ENCODE assay signal across 8 cellular contexts in genomic region chr3:50515565-50516047, GRCh38. TPM values are rescaled to one million over a fixed set of nuclear protein-coding genes. Genes with fewer than 3 reads are reported as not detected.
DNase-seq lines count a peak whose midpoint lies in the region; ATAC-seq and TF ChIP-seq lines count a peak whose summit lies in the region.

No MANE protein-coding gene starts in this region.

- WGBS in thyroid gland, 2 donors = 3 to 9% methylated on average over 6 to 12 of the region's 13 CpGs
- 33 to 47% methylated on average over 13 of the region's 13 CpGs for WGBS in testis, 2 donors

- H3K4me1 ChIP-seq in ascending aorta (peaks cover 0 to 8% of the 10 kb centered on the region in 2 donors), thyroid gland (peaks cover 18 to 29% of the 10 kb centered on the region in 2 donors), testis (peaks cover 19% of the 10 kb centered on the region)

- H3K4me3 ChIP-seq in ascending aorta (peak overlapping the region; percentile 28 to 49), thyroid gland (replicated peaks in 1 of 3) (no peak overlapping the region), testis (no peak overlapping the region)

- DNase-seq in NCI-H1417 (lab: John Stamatoyannopoulos, UW) = peak in 2 of 3 experiments; percentile 23 to 61
- no peak for DNase-seq in NCI-H1417 treated with DMSO at 0.1 percent for 48 hours (lab: John Stamatoyannopoulos, UW)
- peak in 1 of 2 donors; percentile 75 for DNase-seq in ascending aorta (ENCODE audit: low spot score in 2 of 2)
- peak in 1 of 2 donors; percentile 38 for DNase-seq in left colon
- DNase-seq in thyroid gland = peak; percentile 93
- no peak for DNase-seq in NCI-H1092 treated with DMSO at 0.1 percent for 48 hours (lab: John Stamatoyannopoulos, UW)
- DNase-seq in testis = no peak
- DNase-seq in left lobe of liver (ENCODE audit: low spot score) = no peak

- no peaks in the 10 kb centered on the region for H3K36me3 ChIP-seq in ascending aorta
- H3K36me3 ChIP-seq in thyroid gland = no peaks in the 10 kb centered on the region
- H3K36me3 ChIP-seq in testis (ENCODE audit: low read depth, missing control alignments) = no peaks in the 10 kb centered on the region

- TF ChIP-seq POLR2A in thyroid gland (IDR thresholded peaks at IDR 0.05) (peak in 1 of 2 donors; percentile 39), testis (IDR thresholded peaks at IDR 0.05) (no peak)

- ATAC-seq in left colon (peak; percentile 63), left lobe of liver (no peak)

- H3K9me3 ChIP-seq in ascending aorta (no peaks in the 10 kb centered on the region), thyroid gland (no peaks in the 10 kb centered on the region), testis (no peaks in the 10 kb centered on the region)

- TF ChIP-seq CTCF in ascending aorta (IDR thresholded peaks at IDR 0.05) (no peak), thyroid gland (IDR thresholded peaks at IDR 0.05) (no peak), testis (IDR thresholded peaks at IDR 0.05) (no peak)

- H3K27ac ChIP-seq in ascending aorta (peak overlapping the region; percentile 36 to 46), thyroid gland (peak overlapping the region; percentile 80 to 93 (median 90)), testis (peak overlapping the region in 1 of 2 donors; percentile 10)

- intact Hi-C loops in ascending aorta (cut with DNase I) (loop anchor here (10.0 kb wide), 1 partner anchor 99 kb away; the partner anchor contains the start of genes CISH and MAPKAPK3), left colon (cut with DNase I, micrococcal nuclease) (no loop called here), thyroid gland (cut with DNase I) (no loop called here), testis (cut with DNase I; ENCODE audit: low total_unique reads) (no loop called here)

- H3K27me3 ChIP-seq in ascending aorta (no peaks in the 10 kb centered on the region), thyroid gland (no peaks in the 10 kb centered on the region), testis (no peaks in the 10 kb centered on the region)

RNA-seq across cellular contexts. Expression of gene CACNA2D2, which starts 12.2 kb away (rescaled TPM):
- 0.85 TPM for total RNA-seq in ascending aorta
- 1 to 10 TPM; 1.9 to 3.2 TPM for total RNA-seq in left colon
- 1 to 10 TPM; 1.5 to 3.3 (median 2.9) TPM for total RNA-seq in thyroid gland
- total RNA-seq in testis = 10 to 100 TPM; 16.1 to 19.3 TPM
- 15.9 TPM for polyA plus RNA-seq in testis (ENCODE audit: insufficient read depth, low read depth, low replicate concordance)
- 0.50 TPM for total RNA-seq in left lobe of liver

RNA-seq across cellular contexts. Expression of gene C3orf18, which starts 51.9 kb away (rescaled TPM):
- total RNA-seq in ascending aorta (29.5 TPM), left colon (1 to 10 TPM; 2.1 to 2.8 TPM), thyroid gland (10 to 100 TPM; 19.6 to 22.0 (median 20.3) TPM), testis (10 to 100 TPM; 21.0 to 28.8 TPM), left lobe of liver (3.0 TPM)
- polyA plus RNA-seq in testis (ENCODE audit: insufficient read depth, low read depth, low replicate concordance) = 14.9 TPM

RNA-seq across cellular contexts. Expression of gene HEMK1, which starts 53.7 kb away (rescaled TPM):
- total RNA-seq in ascending aorta (13.1 TPM), left colon (10 to 100 TPM; 21.9 to 24.8 TPM), thyroid gland (10 to 100 TPM; 13.9 to 20.8 (median 17.6) TPM), testis (10 to 100 TPM; 12.8 to 13.1 TPM), left lobe of liver (16.8 TPM)
- 25.7 TPM for polyA plus RNA-seq in testis (ENCODE audit: insufficient read depth, low read depth, low replicate concordance)

Comparison
In these comparisons a context has a peak if more than half of its experiments do, and no peak if none do; other contexts are left out.
1. DNase-seq: peak in NCI-H1417 (2 of 3) and thyroid gland (2 of 2); none in NCI-H1417 treated with DMSO at 0.1 percent for 48 hours (single experiment), NCI-H1092 treated with DMSO at 0.1 percent for 48 hours (single experiment), testis (single experiment) and left lobe of liver (single experiment).
2. H3K4me3 ChIP-seq: peak in ascending aorta (2 of 2); none in thyroid gland (0 of 3) and testis (0 of 2).